2 cellular contexts compared by ENCODE assay signal in genomic region chr4:181970356-181970755, GRCh38.
TF ChIP-seq lines count a peak whose summit lies in the region.

No MANE protein-coding gene starts in this region.

TF ChIP-seq in GM23338, 12 proteins besides CTCF, POLR2A, EP300 and RAD21:
- TF ChIP-seq POLR2AphosphoS5 (IDR thresholded peaks at IDR 0.05; ENCODE audit: low read depth) (no peak), NANOG (IDR thresholded peaks at IDR 0.05; ENCODE audit: borderline replicate concordance) (no peak), CREB1 (CRISPR knock-in tag; IDR thresholded peaks at IDR 0.05; ENCODE audit: low read depth) (no peak)
- TF ChIP-seq, protein P1, sequence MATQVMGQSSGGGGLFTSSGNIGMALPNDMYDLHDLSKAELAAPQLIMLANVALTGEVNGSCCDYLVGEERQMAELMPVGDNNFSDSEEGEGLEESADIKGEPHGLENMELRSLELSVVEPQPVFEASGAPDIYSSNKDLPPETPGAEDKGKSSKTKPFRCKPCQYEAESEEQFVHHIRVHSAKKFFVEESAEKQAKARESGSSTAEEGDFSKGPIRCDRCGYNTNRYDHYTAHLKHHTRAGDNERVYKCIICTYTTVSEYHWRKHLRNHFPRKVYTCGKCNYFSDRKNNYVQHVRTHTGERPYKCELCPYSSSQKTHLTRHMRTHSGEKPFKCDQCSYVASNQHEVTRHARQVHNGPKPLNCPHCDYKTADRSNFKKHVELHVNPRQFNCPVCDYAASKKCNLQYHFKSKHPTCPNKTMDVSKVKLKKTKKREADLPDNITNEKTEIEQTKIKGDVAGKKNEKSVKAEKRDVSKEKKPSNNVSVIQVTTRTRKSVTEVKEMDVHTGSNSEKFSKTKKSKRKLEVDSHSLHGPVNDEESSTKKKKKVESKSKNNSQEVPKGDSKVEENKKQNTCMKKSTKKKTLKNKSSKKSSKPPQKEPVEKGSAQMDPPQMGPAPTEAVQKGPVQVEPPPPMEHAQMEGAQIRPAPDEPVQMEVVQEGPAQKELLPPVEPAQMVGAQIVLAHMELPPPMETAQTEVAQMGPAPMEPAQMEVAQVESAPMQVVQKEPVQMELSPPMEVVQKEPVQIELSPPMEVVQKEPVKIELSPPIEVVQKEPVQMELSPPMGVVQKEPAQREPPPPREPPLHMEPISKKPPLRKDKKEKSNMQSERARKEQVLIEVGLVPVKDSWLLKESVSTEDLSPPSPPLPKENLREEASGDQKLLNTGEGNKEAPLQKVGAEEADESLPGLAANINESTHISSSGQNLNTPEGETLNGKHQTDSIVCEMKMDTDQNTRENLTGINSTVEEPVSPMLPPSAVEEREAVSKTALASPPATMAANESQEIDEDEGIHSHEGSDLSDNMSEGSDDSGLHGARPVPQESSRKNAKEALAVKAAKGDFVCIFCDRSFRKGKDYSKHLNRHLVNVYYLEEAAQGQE (IDR thresholded peaks at IDR 0.05; ENCODE audit: unreplicated experiment) = no peak
- TF ChIP-seq, protein P2, sequence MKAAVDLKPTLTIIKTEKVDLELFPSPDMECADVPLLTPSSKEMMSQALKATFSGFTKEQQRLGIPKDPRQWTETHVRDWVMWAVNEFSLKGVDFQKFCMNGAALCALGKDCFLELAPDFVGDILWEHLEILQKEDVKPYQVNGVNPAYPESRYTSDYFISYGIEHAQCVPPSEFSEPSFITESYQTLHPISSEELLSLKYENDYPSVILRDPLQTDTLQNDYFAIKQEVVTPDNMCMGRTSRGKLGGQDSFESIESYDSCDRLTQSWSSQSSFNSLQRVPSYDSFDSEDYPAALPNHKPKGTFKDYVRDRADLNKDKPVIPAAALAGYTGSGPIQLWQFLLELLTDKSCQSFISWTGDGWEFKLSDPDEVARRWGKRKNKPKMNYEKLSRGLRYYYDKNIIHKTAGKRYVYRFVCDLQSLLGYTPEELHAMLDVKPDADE (IDR thresholded peaks at IDR 0.05) = no peak

TF ChIP-seq in H1, 55 proteins besides CTCF, POLR2A, EP300 and RAD21:
- TF ChIP-seq CHD7 (IDR thresholded peaks at IDR 0.05; ENCODE audit: insufficient replicate concordance, low read length) (no peak), SIN3A (conservative IDR thresholded peaks at IDR 0.05 in 1 of 2, IDR thresholded peaks at IDR 0.05 in 1 of 2; ENCODE audit: low read depth in 1 of 2, low read length in 2 of 2) (no peak), JUND (IDR thresholded peaks at IDR 0.05; ENCODE audit: low read length) (no peak), CHD2 (IDR thresholded peaks at IDR 0.05; ENCODE audit: low read length) (no peak), GABPA (IDR thresholded peaks at IDR 0.05; ENCODE audit: borderline replicate concordance, insufficient read depth, low read length) (no peak), TEAD4 (IDR thresholded peaks at IDR 0.05; ENCODE audit: low read depth, low read length) (no peak), MAFK (IDR thresholded peaks at IDR 0.05; ENCODE audit: low read depth, low read length) (no peak), TBP (IDR thresholded peaks at IDR 0.05; ENCODE audit: low read depth, low read length) (no peak), SRF (IDR thresholded peaks at IDR 0.05; ENCODE audit: low read depth, low read length) (no peak), KDM1A (IDR thresholded peaks at IDR 0.05; ENCODE audit: borderline replicate concordance, low read length) (no peak), CREB1 (IDR thresholded peaks at IDR 0.05) (no peak), POLR2AphosphoS5 (IDR thresholded peaks at IDR 0.05; ENCODE audit: low read depth, low read length) (no peak)
- TF ChIP-seq, protein P3, sequence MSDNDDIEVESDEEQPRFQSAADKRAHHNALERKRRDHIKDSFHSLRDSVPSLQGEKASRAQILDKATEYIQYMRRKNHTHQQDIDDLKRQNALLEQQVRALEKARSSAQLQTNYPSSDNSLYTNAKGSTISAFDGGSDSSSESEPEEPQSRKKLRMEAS (IDR thresholded peaks at IDR 0.05) = no peak
